ENCODE assay signal across 7 cellular contexts in the genomic region with DNA sequence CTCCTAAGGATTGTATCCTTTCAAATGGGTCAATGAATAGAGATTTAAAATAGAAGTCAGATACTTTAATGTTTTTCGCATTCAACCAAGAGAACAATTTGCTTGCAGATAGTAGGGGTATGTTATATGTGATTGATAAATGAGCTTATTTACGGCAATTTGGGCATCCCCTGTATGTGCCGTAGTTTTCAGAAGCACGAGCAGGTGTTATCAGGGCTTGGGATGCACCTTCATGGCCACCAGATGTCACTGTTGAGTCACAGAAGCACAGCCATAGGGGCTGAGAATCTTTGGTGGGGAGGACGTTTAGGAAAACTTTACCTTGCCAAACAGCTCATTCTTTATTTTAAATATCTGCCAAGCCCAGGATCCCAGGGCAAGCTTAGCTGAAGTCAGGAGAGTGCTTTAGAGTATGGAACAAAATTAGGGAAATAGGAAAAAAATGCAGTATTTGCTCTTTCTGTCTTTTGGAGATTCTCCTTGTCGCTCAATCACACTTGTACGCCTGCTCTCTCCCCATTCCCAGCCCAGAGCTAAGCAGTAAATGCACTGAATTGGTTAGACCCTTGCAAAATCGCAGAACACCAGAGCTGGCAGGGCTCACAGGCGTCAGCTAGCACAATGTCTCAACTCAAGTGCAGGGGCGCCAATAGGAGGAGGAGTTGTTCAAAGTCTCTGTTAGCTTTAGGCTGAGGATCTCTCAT.
DNase-seq lines count a peak whose midpoint lies in the region; ATAC-seq and TF ChIP-seq lines count a peak whose summit lies in the region.

No MANE protein-coding gene starts in this region.

- H3K4me1 Mint-ChIP-seq in nephron, result peaks cover 6% of the 10 kb centered on the region

- TF ChIP-seq POLR2A in esophagus squamous epithelium (IDR thresholded peaks at IDR 0.05), result no peak

- H3K4me3 ChIP-seq in GM12865 (ENCODE audit: low read depth, low read length) (no peak overlapping the region), esophagus squamous epithelium (no peak overlapping the region)

- peaks cover 50% of the 10 kb centered on the region for H3K27me3 Mint-ChIP-seq in nephron (ENCODE audit: low read depth)

- no peaks in the 10 kb centered on the region for H3K9me3 ChIP-seq in esophagus squamous epithelium

- H3K4me3 Mint-ChIP-seq in nephron, result no peak overlapping the region

- H3K36me3 Mint-ChIP-seq in nephron (ENCODE audit: low read depth), result no peaks in the 10 kb centered on the region

- 30 to 35% methylated on average over 8 to 10 of the region's 10 CpGs for WGBS in esophagus squamous epithelium, 2 donors

- H3K9me3 Mint-ChIP-seq in nephron, result no peaks in the 10 kb centered on the region

- H3K4me1 ChIP-seq in esophagus squamous epithelium, result peaks cover 0 to 7% (median 0%) of the 10 kb centered on the region in 3 donors

- no peak overlapping the region for H3K27ac ChIP-seq in esophagus squamous epithelium

- DNase-seq in GM12865 (ENCODE audit: low read depth), result peak; percentile 70
- DNase-seq in NOMO-1 treated with DMSO at 0.1 percent for 48 hours (lab: John Stamatoyannopoulos, UW; ENCODE audit: unreplicated experiment), result peak; percentile 29
- peak; percentile 29 for DNase-seq in activated T-cell treated with anti-CD3 and anti-CD28 coated beads for 24 hours (ENCODE audit: low read depth)
- DNase-seq in esophagus squamous epithelium (lab: John Stamatoyannopoulos, UW), result no peak
- DNase-seq in stromal cell of bone marrow (ENCODE audit: low read depth), result peak; percentile 31

- ATAC-seq in HG02798 (IDR thresholded peaks at IDR 0.05; ENCODE audit: poor library complexity, unreplicated experiment), result peak; percentile 69

- H3K27ac Mint-ChIP-seq in nephron, result no peak overlapping the region

- no peaks in the 10 kb centered on the region for H3K36me3 ChIP-seq in esophagus squamous epithelium

- TF ChIP-seq CTCF in GM12865 (IDR thresholded peaks at IDR 0.05; ENCODE audit: insufficient read depth, low read depth, low read length, missing control alignments) (peak; percentile 90), esophagus squamous epithelium (IDR thresholded peaks at IDR 0.05) (peak; percentile 82 to 90 (median 86)), nephron (IDR thresholded peaks at IDR 0.05; ENCODE audit: unreplicated experiment in 3 of 3) (peak; percentile 94 to 97 (median 94))

- peaks cover 0 to 33% (median 0%) of the 10 kb centered on the region in 4 donors for H3K27me3 ChIP-seq in esophagus squamous epithelium

- intact Hi-C loops in esophagus squamous epithelium (cut with DNase I), result loop anchor here (10.0 kb wide), 1 partner anchor 191 kb away; no protein-coding TSS in a partner anchor
